Comparison of ENCODE assay signal across 7 cellular contexts in genomic region chr9:12640021-12640587, GRCh38. TPM values are rescaled to one million over a fixed set of nuclear protein-coding genes. Genes with fewer than 3 reads are reported as not detected.
DNase-seq lines count a peak whose midpoint lies in the region; ATAC-seq and TF ChIP-seq lines count a peak whose summit lies in the region.

No MANE protein-coding gene starts in this region.

- no peaks in the 10 kb centered on the region for H3K36me3 Mint-ChIP-seq in WTC11

- no peak overlapping the region for H3K27ac Mint-ChIP-seq in WTC11

- H3K4me1 Mint-ChIP-seq in WTC11, result no peaks in the 10 kb centered on the region

- CTCF ChIA-PET in WTC11 (lab: Charles Lee), result interaction anchor here (0.6 to 2.0 kb wide), 9 partner anchors 9 to 311 kb away, joined by 3 to 12 read pairs (median 3); no protein-coding TSS in a partner anchor

- peak; percentile 45 for TF ChIP-seq CTCF in WTC11 (IDR thresholded peaks at IDR 0.05)

- DNase-seq in NCI-H146 treated with DMSO at 0.1 percent for 48 hours (lab: John Stamatoyannopoulos, UW; ENCODE audit: unreplicated experiment) (peak; percentile 76), WTC11 (ENCODE audit: low spot score) (no peak), iris pigment epithelial cell (ENCODE audit: low read depth) (peak; percentile 75)

- POLR2A ChIA-PET in WTC11 (lab: Charles Lee), result no interaction called here

- H3K4me3 Mint-ChIP-seq in WTC11, result no peak overlapping the region

- H3K9me3 Mint-ChIP-seq in WTC11, result no peaks in the 10 kb centered on the region

- H3K27me3 Mint-ChIP-seq in WTC11 (ENCODE audit: low read depth), result no peaks in the 10 kb centered on the region

- ATAC-seq in GM18858 (IDR thresholded peaks at IDR 0.05; ENCODE audit: unreplicated experiment) (peak; percentile 61), WTC11 (peak; percentile 83), HG03139 (IDR thresholded peaks at IDR 0.05; ENCODE audit: unreplicated experiment) (no peak), HG02840 (IDR thresholded peaks at IDR 0.05; ENCODE audit: low FRiP score, unreplicated experiment) (no peak), GM21528 (IDR thresholded peaks at IDR 0.05; ENCODE audit: low FRiP score, unreplicated experiment) (no peak)

TF ChIP-seq in WTC11, 78 proteins besides CTCF, POLR2A, EP300 and RAD21:
- TF ChIP-seq E2F4 (CRISPR knock-in tag; IDR thresholded peaks at IDR 0.05; ENCODE audit: borderline replicate concordance, low read depth) (no peak), GTF2I (CRISPR knock-in tag; conservative IDR thresholded peaks at IDR 0.05) (no peak), ATF1 (CRISPR knock-in tag; IDR thresholded peaks at IDR 0.05) (no peak), GRHL2 (CRISPR knock-in tag; IDR thresholded peaks at IDR 0.05; ENCODE audit: insufficient replicate concordance, severe bottlenecking) (no peak), ZNF423 (CRISPR knock-in tag; IDR thresholded peaks at IDR 0.05) (no peak), EMX1 (CRISPR knock-in tag; IDR thresholded peaks at IDR 0.05) (no peak), ZNF416 (CRISPR knock-in tag; IDR thresholded peaks at IDR 0.05) (no peak), ZNF263 (CRISPR knock-in tag; IDR thresholded peaks at IDR 0.05; ENCODE audit: low read depth) (no peak), USF2 (CRISPR knock-in tag; IDR thresholded peaks at IDR 0.05) (no peak)

RNA-seq across cellular contexts. Expression of gene TYRP1, which starts 53.1 kb away (rescaled TPM):
- 0.14 to 0.39 TPM (median 0.31 TPM) in 3 replicates for total RNA-seq in WTC11 (2021)

Comparison
In these comparisons a context has a peak if more than half of its experiments do, and no peak if none do; other contexts are left out.
1. ATAC-seq: peak in GM18858 (single experiment) and WTC11 (single experiment); none in HG03139 (single experiment), HG02840 (single experiment) and GM21528 (single experiment).